ENCODE assay signal across 8 cellular contexts in genomic region chrX:110442631-110443030, GRCh38.
DNase-seq lines count a peak whose midpoint lies in the region; ATAC-seq and TF ChIP-seq lines count a peak whose summit lies in the region.

No MANE protein-coding gene starts in this region.

- no peaks in the 10 kb centered on the region for H3K9me3 Mint-ChIP-seq in activated CD4-positive, alpha-beta T cell treated with anti-CD3 and anti-CD28 coated beads, Interleukin-2, amount 10 ng/mL, durations not matched to agents 24 days and 14 days
- H3K9me3 Mint-ChIP-seq in GM23338 (no peaks in the 10 kb centered on the region), progenitor cell of endocrine pancreas (ENCODE audit: low read depth) (no peaks in the 10 kb centered on the region)
- no peaks in the 10 kb centered on the region for H3K9me3 Mint-ChIP-seq in CD4-positive, alpha-beta memory T cell

- CTCF ChIA-PET in CD4-positive, alpha-beta memory T cell (lab: Charles Lee; ENCODE audit: partially characterized antibody): no interaction called here

- intact Hi-C loops in activated CD4-positive, alpha-beta T cell treated with anti-CD3 and anti-CD28 coated beads, Interleukin-2, amount 10 ng/mL, durations not matched to agents 24 days and 14 days (cut with micrococcal nuclease): no loop called here
- intact Hi-C loops in CD4-positive, alpha-beta memory T cell (cut with micrococcal nuclease): no loop called here
- intact Hi-C loops in esophagus squamous epithelium (cut with DNase I): no loop called here

- TF ChIP-seq CTCF in GM23338 (conservative IDR thresholded peaks at IDR 0.05; ENCODE audit: low read depth in 2 of 2) (peak; percentile 34 to 58; a peak in 3 of 4 replicates), LNCaP clone FGC (IDR thresholded peaks at IDR 0.05; ENCODE audit: control insufficient read depth, extremely low read depth, insufficient read depth) (peak; percentile 34; the same call in 1 of the 2 replicates), astrocyte of the cerebellum (IDR thresholded peaks at IDR 0.05; ENCODE audit: low read depth, low read length, missing control alignments) (peak; percentile 36), progenitor cell of endocrine pancreas (IDR thresholded peaks at IDR 0.05; ENCODE audit: unreplicated experiment) (peak; percentile 51), esophagus squamous epithelium (IDR thresholded peaks at IDR 0.05) (peak in 1 of 6 experiments; percentile 19)

- peaks cover 9% of the 10 kb centered on the region for H3K27me3 Mint-ChIP-seq in activated CD4-positive, alpha-beta T cell treated with anti-CD3 and anti-CD28 coated beads, Interleukin-2, amount 10 ng/mL, durations not matched to agents 24 days and 14 days
- H3K27me3 Mint-ChIP-seq in GM23338 (ENCODE audit: insufficient read depth, low read depth, poor library complexity) (no peaks in the 10 kb centered on the region), progenitor cell of endocrine pancreas (peaks cover 8% of the 10 kb centered on the region)
- H3K27me3 Mint-ChIP-seq in CD4-positive, alpha-beta memory T cell: peaks cover 0 to 14% of the 10 kb centered on the region in 2 donors

- H3K27ac ChIP-seq in GM23338 (ENCODE audit: low read depth): no peak overlapping the region
- no peak overlapping the region for H3K27ac ChIP-seq in CD4-positive, alpha-beta memory T cell (ENCODE audit: low read depth, low read length)
- H3K27ac ChIP-seq in esophagus squamous epithelium: no peak overlapping the region

- H3K4me1 ChIP-seq in GM23338 (ENCODE audit: insufficient read depth) (peaks cover 25% of the 10 kb centered on the region), esophagus squamous epithelium (no peaks in the 10 kb centered on the region)
- H3K4me1 ChIP-seq in CD4-positive, alpha-beta memory T cell (ENCODE audit: insufficient read depth, low read length): no peaks in the 10 kb centered on the region

- H3K4me3 Mint-ChIP-seq in activated CD4-positive, alpha-beta T cell treated with anti-CD3 and anti-CD28 coated beads, Interleukin-2, amount 10 ng/mL, durations not matched to agents 24 days and 14 days: no peak overlapping the region
- no peak overlapping the region for H3K4me3 Mint-ChIP-seq in GM23338
- no peak overlapping the region for H3K4me3 Mint-ChIP-seq in progenitor cell of endocrine pancreas (ENCODE audit: low read depth)
- H3K4me3 Mint-ChIP-seq in CD4-positive, alpha-beta memory T cell: no peak overlapping the region

- peak; percentile 87 for ATAC-seq in GM23338

- no peaks in the 10 kb centered on the region for H3K79me2 ChIP-seq in GM23338 (replicated peaks; ENCODE audit: insufficient read depth)

- no peaks in the 10 kb centered on the region for H3F3A ChIP-seq in GM23338 (replicated peaks; ENCODE audit: low read depth)

- H3K4me1 Mint-ChIP-seq in activated CD4-positive, alpha-beta T cell treated with anti-CD3 and anti-CD28 coated beads, Interleukin-2, amount 10 ng/mL, durations not matched to agents 24 days and 14 days: no peaks in the 10 kb centered on the region
- H3K4me1 Mint-ChIP-seq in GM23338 (peaks cover 36% of the 10 kb centered on the region; the same call in 2 of the 3 replicates), progenitor cell of endocrine pancreas (ENCODE audit: low read depth) (peaks cover 21% of the 10 kb centered on the region)
- no peaks in the 10 kb centered on the region for H3K4me1 Mint-ChIP-seq in CD4-positive, alpha-beta memory T cell

- H3K4me3 ChIP-seq in GM23338: no peak overlapping the region
- H3K4me3 ChIP-seq in LNCaP clone FGC (ENCODE audit: low read depth, low read length): no peak overlapping the region
- H3K4me3 ChIP-seq in astrocyte of the cerebellum (ENCODE audit: low read depth, low read length): no peak overlapping the region
- H3K4me3 ChIP-seq in CD4-positive, alpha-beta memory T cell (ENCODE audit: low read length in 2 of 2): no peak overlapping the region
- no peak overlapping the region for H3K4me3 ChIP-seq in esophagus squamous epithelium

- H3K27me3 ChIP-seq in GM23338 (ENCODE audit: insufficient read depth): no peaks in the 10 kb centered on the region
- H3K27me3 ChIP-seq in CD4-positive, alpha-beta memory T cell (ENCODE audit: insufficient read depth, low read length): no peaks in the 10 kb centered on the region
- no peaks in the 10 kb centered on the region for H3K27me3 ChIP-seq in esophagus squamous epithelium

- no peak for TF ChIP-seq POLR2A in esophagus squamous epithelium (IDR thresholded peaks at IDR 0.05)

- H3K36me3 ChIP-seq in GM23338 (ENCODE audit: insufficient read depth) (no peaks in the 10 kb centered on the region), esophagus squamous epithelium (no peaks in the 10 kb centered on the region)
- no peaks in the 10 kb centered on the region for H3K36me3 ChIP-seq in CD4-positive, alpha-beta memory T cell (ENCODE audit: insufficient read depth, low read length)

- no peaks in the 10 kb centered on the region for H4K20me1 ChIP-seq in GM23338 (replicated peaks; ENCODE audit: insufficient read depth)

- no peaks in the 10 kb centered on the region for H3K9me2 ChIP-seq in GM23338 (ENCODE audit: insufficient read depth)

- no peaks in the 10 kb centered on the region for H3K9me3 ChIP-seq in CD4-positive, alpha-beta memory T cell (ENCODE audit: control insufficient read depth in 1 of 2, low read length in 2 of 2)
- H3K9me3 ChIP-seq in esophagus squamous epithelium: no peaks in the 10 kb centered on the region

- no peak overlapping the region for H3K4me2 ChIP-seq in GM23338

- in situ Hi-C loops in astrocyte of the cerebellum (cut with HindIII; ENCODE audit: low sequenced_read_pairs): loop anchor here (10.0 kb wide), 1 partner anchor 502 kb away; no protein-coding TSS in a partner anchor

- WGBS in esophagus squamous epithelium, 2 donors: 10% methylated on average over 1 of the region's 1 CpG; no CpG with 5 or more reads in 1 of the 2 donors

- no peak overlapping the region for H2AFZ ChIP-seq in GM23338

- no peaks in the 10 kb centered on the region for H3K36me3 Mint-ChIP-seq in activated CD4-positive, alpha-beta T cell treated with anti-CD3 and anti-CD28 coated beads, Interleukin-2, amount 10 ng/mL, durations not matched to agents 24 days and 14 days (ENCODE audit: low read depth)
- H3K36me3 Mint-ChIP-seq in GM23338 (ENCODE audit: low read depth): no peaks in the 10 kb centered on the region
- H3K36me3 Mint-ChIP-seq in progenitor cell of endocrine pancreas (ENCODE audit: insufficient read depth): no peaks in the 10 kb centered on the region
- no peaks in the 10 kb centered on the region for H3K36me3 Mint-ChIP-seq in CD4-positive, alpha-beta memory T cell

- DNase-seq in activated CD4-positive, alpha-beta T cell treated with anti-CD3 and anti-CD28 coated beads for 48 hours: peak; percentile 3
- DNase-seq in activated CD4-positive, alpha-beta T cell treated with anti-CD3 and anti-CD28 coated beads, Interleukin-2, amount 10 ng/mL, durations not matched to agents 24 days and 14 days: no peak
- DNase-seq in GM23338 (ENCODE audit: low spot score) (peak; percentile 65), LNCaP clone FGC (ENCODE audit: low read depth) (no peak), astrocyte of the cerebellum (ENCODE audit: low read depth) (no peak), progenitor cell of endocrine pancreas (ENCODE audit: low spot score, unreplicated experiment) (no peak), esophagus squamous epithelium (lab: John Stamatoyannopoulos, UW) (no peak)
- DNase-seq in CD4-positive, alpha-beta memory T cell: no peak

- POLR2A ChIA-PET in CD4-positive, alpha-beta memory T cell (lab: Charles Lee; ENCODE audit: partially characterized antibody): no interaction called here

- H3K27ac Mint-ChIP-seq in activated CD4-positive, alpha-beta T cell treated with anti-CD3 and anti-CD28 coated beads, Interleukin-2, amount 10 ng/mL, durations not matched to agents 24 days and 14 days: no peak overlapping the region
- H3K27ac Mint-ChIP-seq in GM23338 (no peak overlapping the region), progenitor cell of endocrine pancreas (no peak overlapping the region)
- H3K27ac Mint-ChIP-seq in CD4-positive, alpha-beta memory T cell: no peak overlapping the region

TF ChIP-seq in GM23338, 12 proteins besides CTCF, POLR2A, EP300 and RAD21 (continues in another document):
- TF ChIP-seq POLR2AphosphoS5 (IDR thresholded peaks at IDR 0.05; ENCODE audit: low read depth): no peak
- no peak for TF ChIP-seq NANOG (IDR thresholded peaks at IDR 0.05; ENCODE audit: borderline replicate concordance)
- TF ChIP-seq ZNF114 (CRISPR knock-in tag; IDR thresholded peaks at IDR 0.05): no peak
- no peak for TF ChIP-seq EZH2phosphoT487 (IDR thresholded peaks at IDR 0.05; ENCODE audit: unreplicated experiment)
- no peak for TF ChIP-seq EZH2 (IDR thresholded peaks at IDR 0.05; ENCODE audit: low read depth, unreplicated experiment)
- TF ChIP-seq JUNB (IDR thresholded peaks at IDR 0.05; ENCODE audit: unreplicated experiment): no peak
- TF ChIP-seq CREB1 (CRISPR knock-in tag; IDR thresholded peaks at IDR 0.05; ENCODE audit: low read depth): no peak

Comparison
In these comparisons a context has a peak if more than half of its experiments do, and no peak if none do; other contexts are left out.
1. DNase-seq: peak in activated CD4-positive, alpha-beta T cell treated with anti-CD3 and anti-CD28 coated beads for 48 hours (single experiment) and GM23338 (single experiment); none in activated CD4-positive, alpha-beta T cell treated with anti-CD3 and anti-CD28 coated beads, Interleukin-2, amount 10 ng/mL, durations not matched to agents 24 days and 14 days (single experiment), LNCaP clone FGC (single experiment), astrocyte of the cerebellum (single experiment), progenitor cell of endocrine pancreas (single experiment), CD4-positive, alpha-beta memory T cell (0 of 5) and esophagus squamous epithelium (single experiment).